ENCODE assay signal across 15 cellular contexts in the genomic region with DNA sequence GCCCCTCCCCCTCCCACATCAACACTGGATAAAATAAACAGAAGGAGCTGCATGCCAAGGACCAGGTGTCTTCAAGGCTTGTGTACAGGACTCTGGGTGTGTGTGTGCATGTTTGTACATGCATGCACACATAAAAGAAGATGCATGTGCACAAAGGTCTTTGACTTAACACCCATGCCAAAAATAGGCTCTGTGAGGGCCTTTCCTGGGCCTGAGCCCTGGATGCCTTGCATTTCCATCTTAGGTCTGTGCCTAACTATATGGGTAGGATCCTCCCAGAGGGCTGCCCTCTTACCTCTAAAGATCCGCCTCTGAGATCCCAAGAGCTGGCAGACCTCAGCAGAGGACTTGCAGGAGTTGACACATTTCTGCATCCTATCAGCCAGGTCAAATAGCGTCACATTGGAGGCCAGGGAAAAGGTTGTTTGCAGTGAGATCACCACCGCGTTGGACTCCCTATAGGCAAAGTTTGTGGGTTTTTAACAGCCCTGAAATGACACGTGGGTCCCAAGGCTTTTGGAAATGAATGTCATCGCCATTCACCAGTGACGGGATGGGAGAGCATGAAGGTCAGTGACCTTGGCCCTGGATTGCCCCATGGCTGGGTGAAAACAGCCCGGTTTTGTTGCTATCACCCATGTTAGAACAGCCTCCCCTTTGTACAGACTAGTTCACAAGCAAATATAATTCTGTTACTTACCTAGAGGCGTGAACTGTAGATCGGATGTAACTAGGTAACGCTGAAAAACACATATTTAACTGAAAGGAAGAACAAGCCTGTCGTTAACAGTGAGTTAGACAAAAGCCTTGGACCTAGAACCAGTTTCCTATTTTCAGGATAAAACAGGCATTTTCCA. TPM values are rescaled to one million over a fixed set of nuclear protein-coding genes. Genes with fewer than 3 reads are reported as not detected.
DNase-seq lines count a peak whose midpoint lies in the region; ATAC-seq and TF ChIP-seq lines count a peak whose summit lies in the region.
"Had no signal": no experiment of that assay in that cellular context is flagged by ENCODE, and none has a peak within 500 bp of the region (broad histone marks: within the 10 kb centered on the region; RNA-seq: fewer than 3 reads in every experiment).

No MANE protein-coding gene starts in this region.

- no peaks in the 10 kb centered on the region for H3K9me3 ChIP-seq in vagina
- H3K9me3 ChIP-seq: breast epithelium, Caco-2 had no signal

- TF ChIP-seq POLR2A in vagina (IDR thresholded peaks at IDR 0.05): no peak

- no peaks in the 10 kb centered on the region for H3K27me3 ChIP-seq in rectal smooth muscle tissue (ENCODE audit: control insufficient read depth, insufficient read depth, low read length)
- no peaks in the 10 kb centered on the region for H3K27me3 ChIP-seq in vagina
- H3K27me3 ChIP-seq: breast epithelium, foreskin keratinocyte had no signal

- no peak for DNase-seq in activated CD8-positive, alpha-beta T cell treated with anti-CD3 and anti-CD28 coated beads, Interleukin-2, amount 10 ng/mL, durations not matched to agents 7 days and 5 days
- no peak for DNase-seq in activated CD8-positive, alpha-beta T cell treated with anti-CD3 and anti-CD28 coated beads for 36 hours
- DNase-seq in T-cell (peak in 1 of 34 experiments; percentile 9), islet precursor cell (peak; percentile 28), vagina (ENCODE audit: extremely low spot score in 2 of 2) (no peak), NCI-H2081 treated with DMSO at 0.1 percent for 48 hours (lab: John Stamatoyannopoulos, UW) (no peak)
- no peak for DNase-seq in activated CD4-positive, CD25-positive, alpha-beta regulatory T cell treated with anti-CD3 and anti-CD28 coated beads, Interleukin-2, amount 50 U/mL, for 72 hours
- DNase-seq: activated effector memory CD4-positive, alpha-beta T cell treated with anti-CD3 and anti-CD28 coated beads, Interleukin-2, amount 50 U/mL, for 16 hours; Caco-2; effector memory CD8-positive, alpha-beta T cell; NCI-H446 treated with DMSO at 0.1 percent for 48 hours; posterior cingulate gyrus had no signal

- H3K27ac ChIP-seq in rectal smooth muscle tissue (ENCODE audit: low read depth, low read length): peak overlapping the region; percentile 95
- H3K27ac ChIP-seq in vagina: no peak overlapping the region
- H3K27ac ChIP-seq: breast epithelium, foreskin keratinocyte had no signal

- H3K36me3 Mint-ChIP-seq in activated CD8-positive, alpha-beta T cell treated with anti-CD3 and anti-CD28 coated beads, Interleukin-2, amount 10 ng/mL, durations not matched to agents 7 days and 5 days (ENCODE audit: low read depth): peaks cover 95% of the 10 kb centered on the region
- peaks cover 45% of the 10 kb centered on the region for H3K36me3 Mint-ChIP-seq in activated CD8-positive, alpha-beta T cell treated with anti-CD3 and anti-CD28 coated beads for 36 hours (ENCODE audit: low read depth)
- H3K36me3 Mint-ChIP-seq in T-cell: peaks cover 66% of the 10 kb centered on the region

- H3K27me3 Mint-ChIP-seq in activated CD8-positive, alpha-beta T cell treated with anti-CD3 and anti-CD28 coated beads, Interleukin-2, amount 10 ng/mL, durations not matched to agents 7 days and 5 days (ENCODE audit: low read depth): no peaks in the 10 kb centered on the region
- no peaks in the 10 kb centered on the region for H3K27me3 Mint-ChIP-seq in activated CD8-positive, alpha-beta T cell treated with anti-CD3 and anti-CD28 coated beads for 36 hours
- H3K27me3 Mint-ChIP-seq in T-cell: no peaks in the 10 kb centered on the region
- H3K27me3 Mint-ChIP-seq: effector memory CD8-positive, alpha-beta T cell had no signal

- peaks cover 18% of the 10 kb centered on the region for H3K4me1 Mint-ChIP-seq in activated CD8-positive, alpha-beta T cell treated with anti-CD3 and anti-CD28 coated beads, Interleukin-2, amount 10 ng/mL, durations not matched to agents 7 days and 5 days (ENCODE audit: low read depth)
- H3K4me1 Mint-ChIP-seq in activated CD8-positive, alpha-beta T cell treated with anti-CD3 and anti-CD28 coated beads for 36 hours (ENCODE audit: low read depth): peaks cover 14% of the 10 kb centered on the region
- H3K4me1 Mint-ChIP-seq in T-cell: peaks cover 29% of the 10 kb centered on the region in 3 donors

- H3K36me3 ChIP-seq in rectal smooth muscle tissue (ENCODE audit: control insufficient read depth, insufficient read depth, low read length) (peaks cover 17% of the 10 kb centered on the region), vagina (peaks cover 0 to 43% of the 10 kb centered on the region in 2 donors)
- H3K36me3 ChIP-seq: breast epithelium had no signal

- no peaks in the 10 kb centered on the region for H3K9me3 Mint-ChIP-seq in activated CD8-positive, alpha-beta T cell treated with anti-CD3 and anti-CD28 coated beads, Interleukin-2, amount 10 ng/mL, durations not matched to agents 7 days and 5 days (ENCODE audit: insufficient read depth)
- no peaks in the 10 kb centered on the region for H3K9me3 Mint-ChIP-seq in activated CD8-positive, alpha-beta T cell treated with anti-CD3 and anti-CD28 coated beads for 36 hours
- no peaks in the 10 kb centered on the region for H3K9me3 Mint-ChIP-seq in T-cell
- H3K9me3 Mint-ChIP-seq: effector memory CD8-positive, alpha-beta T cell had no signal

- peak overlapping the region; percentile 26 for H3K27ac Mint-ChIP-seq in activated CD8-positive, alpha-beta T cell treated with anti-CD3 and anti-CD28 coated beads, Interleukin-2, amount 10 ng/mL, durations not matched to agents 7 days and 5 days
- no peak overlapping the region for H3K27ac Mint-ChIP-seq in activated CD8-positive, alpha-beta T cell treated with anti-CD3 and anti-CD28 coated beads for 36 hours
- H3K27ac Mint-ChIP-seq in T-cell: peak overlapping the region; percentile 84 to 86
- H3K27ac Mint-ChIP-seq: effector memory CD8-positive, alpha-beta T cell had no signal

- intact Hi-C loops in activated CD8-positive, alpha-beta T cell treated with anti-CD3 and anti-CD28 coated beads for 36 hours (cut with micrococcal nuclease): no loop called here
- intact Hi-C loops in vagina (cut with DNase I): no loop called here

- no peak for TF ChIP-seq CTCF in activated CD8-positive, alpha-beta T cell treated with anti-CD3 and anti-CD28 coated beads for 36 hours (IDR thresholded peaks at IDR 0.05)
- no peak for TF ChIP-seq CTCF in vagina (IDR thresholded peaks at IDR 0.05)

- peaks cover 80% of the 10 kb centered on the region for H3K4me1 ChIP-seq in rectal smooth muscle tissue (ENCODE audit: control insufficient read depth, insufficient read depth, low read length)
- H3K4me1 ChIP-seq in vagina: peaks cover 30% of the 10 kb centered on the region
- H3K4me1 ChIP-seq: breast epithelium, foreskin keratinocyte had no signal

- ATAC-seq in activated CD8-positive, alpha-beta T cell treated with anti-CD3 and anti-CD28 coated beads, Interleukin-2, amount 10 ng/mL, durations not matched to agents 7 days and 5 days: no peak
- no peak for ATAC-seq in activated CD8-positive, alpha-beta T cell treated with anti-CD3 and anti-CD28 coated beads for 36 hours
- ATAC-seq in T-cell (replicated peaks in 1 of 4): peak; percentile 67 to 83 (median 78)
- ATAC-seq: effector memory CD8-positive, alpha-beta T cell; foreskin keratinocyte had no signal

- CTCF ChIA-PET in activated CD8-positive, alpha-beta T cell treated with anti-CD3 and anti-CD28 coated beads, Interleukin-2, amount 10 ng/mL, durations not matched to agents 7 days and 5 days (lab: Charles Lee): no interaction called here
- CTCF ChIA-PET in activated CD8-positive, alpha-beta T cell treated with anti-CD3 and anti-CD28 coated beads for 36 hours (lab: Charles Lee): no interaction called here
- CTCF ChIA-PET in T-cell (lab: Charles Lee): interaction anchor here in 1 of 2 donors (0.7 kb wide), 1 partner anchor 20 kb away, joined by 3 read pairs; no protein-coding TSS in a partner anchor

- no peak overlapping the region for H3K4me3 ChIP-seq in rectal smooth muscle tissue (ENCODE audit: low read length)
- no peak overlapping the region for H3K4me3 ChIP-seq in vagina
- H3K4me3 ChIP-seq: breast epithelium had no signal

- POLR2A ChIA-PET in activated CD8-positive, alpha-beta T cell treated with anti-CD3 and anti-CD28 coated beads, Interleukin-2, amount 10 ng/mL, durations not matched to agents 7 days and 5 days (lab: Charles Lee): no interaction called here
- POLR2A ChIA-PET in activated CD8-positive, alpha-beta T cell treated with anti-CD3 and anti-CD28 coated beads for 36 hours (lab: Charles Lee): interaction anchor here (0.6 to 1.0 kb wide), 2 partner anchors 10 to 91 kb away, joined by 3 read pairs; no protein-coding TSS in a partner anchor
- POLR2A ChIA-PET in T-cell (lab: Charles Lee): interaction anchor here (0.5 to 0.9 kb wide), 4 partner anchors 15 to 137 kb away, joined by 3 to 8 read pairs (median 4); no protein-coding TSS in a partner anchor

- no peak overlapping the region for H3K9ac ChIP-seq in rectal smooth muscle tissue (ENCODE audit: low read length)

- H3K4me3 Mint-ChIP-seq in activated CD8-positive, alpha-beta T cell treated with anti-CD3 and anti-CD28 coated beads, Interleukin-2, amount 10 ng/mL, durations not matched to agents 7 days and 5 days: no peak overlapping the region
- H3K4me3 Mint-ChIP-seq in activated CD8-positive, alpha-beta T cell treated with anti-CD3 and anti-CD28 coated beads for 36 hours: no peak overlapping the region
- peak overlapping the region; percentile 13 to 53 (median 45) for H3K4me3 Mint-ChIP-seq in T-cell
- H3K4me3 Mint-ChIP-seq: effector memory CD8-positive, alpha-beta T cell had no signal

RNA-seq across cellular contexts. Expression of gene HEG1, which starts 54.0 kb away (rescaled TPM):
- total RNA-seq in activated CD8-positive, alpha-beta T cell treated with anti-CD3 and anti-CD28 coated beads, Interleukin-2, amount 10 ng/mL, durations not matched to agents 7 days and 5 days: 10 to 100 TPM; 58.6 to 61.7 TPM
- 10 to 100 TPM; 24.5 to 25.8 TPM for total RNA-seq in activated CD8-positive, alpha-beta T cell treated with anti-CD3 and anti-CD28 coated beads for 36 hours
- total RNA-seq in T-cell (10 to 100 TPM; 22.6 to 27.6 (median 25.6) TPM), vagina (47.1 TPM)

Comparison
In these comparisons a context has a peak if more than half of its experiments do, and no peak if none do; other contexts are left out.
1. ATAC-seq: peak in T-cell (4 of 4); none in activated CD8-positive, alpha-beta T cell treated with anti-CD3 and anti-CD28 coated beads, Interleukin-2, amount 10 ng/mL, durations not matched to agents 7 days and 5 days (single experiment) and activated CD8-positive, alpha-beta T cell treated with anti-CD3 and anti-CD28 coated beads for 36 hours (single experiment).
2. H3K4me3 Mint-ChIP-seq: peak in T-cell (3 of 3); none in activated CD8-positive, alpha-beta T cell treated with anti-CD3 and anti-CD28 coated beads, Interleukin-2, amount 10 ng/mL, durations not matched to agents 7 days and 5 days (single experiment) and activated CD8-positive, alpha-beta T cell treated with anti-CD3 and anti-CD28 coated beads for 36 hours (single experiment).